24 cellular contexts compared by ENCODE assay signal in genomic region chr4:153116801-153117200, GRCh38.
A peak's percentile ranks its signal among the peaks of the same experiment; 100 is the strongest.
DNase-seq lines count a peak whose midpoint lies in the region; ATAC-seq and TF ChIP-seq lines count a peak whose summit lies in the region.
"Had no signal": no experiment of that assay in that cellular context is flagged by ENCODE, and none has a peak within 500 bp of the region (broad histone marks: within the 10 kb centered on the region; RNA-seq: fewer than 3 reads in every experiment).

No MANE protein-coding gene starts in this region.

- peak overlapping the region in 1 of 3 donors; percentile 98 for H3K27ac Mint-ChIP-seq in CD4-positive, CD25-positive, alpha-beta regulatory T cell
- no peak overlapping the region for H3K27ac Mint-ChIP-seq in WTC11
- H3K27ac Mint-ChIP-seq: nephron had no signal

- H3K4me3 Mint-ChIP-seq in CD4-positive, CD25-positive, alpha-beta regulatory T cell: peak overlapping the region in 2 of 4 donors; percentile 12 to 87
- no peak overlapping the region for H3K4me3 Mint-ChIP-seq in WTC11
- H3K4me3 Mint-ChIP-seq: nephron had no signal

- H3K36me3 ChIP-seq in CD4-positive, CD25-positive, alpha-beta regulatory T cell (ENCODE audit: control insufficient read depth, insufficient read depth, low read length): no peaks in the 10 kb centered on the region
- H3K36me3 ChIP-seq in GM23248 (ENCODE audit: low read depth) (no peaks in the 10 kb centered on the region), ascending aorta (no peaks in the 10 kb centered on the region), sigmoid colon (no peaks in the 10 kb centered on the region)
- H3K36me3 ChIP-seq: heart right ventricle, right lobe of liver, SJSA1, vagina, WERI-Rb-1 had no signal

- no peaks in the 10 kb centered on the region for H3K9me3 Mint-ChIP-seq in CD4-positive, CD25-positive, alpha-beta regulatory T cell
- no peaks in the 10 kb centered on the region for H3K9me3 Mint-ChIP-seq in WTC11
- H3K9me3 Mint-ChIP-seq: nephron had no signal

- no peaks in the 10 kb centered on the region for H4K20me1 ChIP-seq in GM23248 (ENCODE audit: insufficient read depth)

- intact Hi-C loops in ascending aorta (cut with DNase I) (no loop called here), sigmoid colon (cut with DNase I) (loop anchor here (10.0 kb wide), 1 partner anchor 332 kb away; no protein-coding TSS in a partner anchor)

- DNase-seq in CD4-positive, CD25-positive, alpha-beta regulatory T cell: no peak
- DNase-seq in GM23248: no peak
- no peak for DNase-seq in ascending aorta (ENCODE audit: low spot score in 2 of 2)
- DNase-seq in sigmoid colon: no peak
- no peak for DNase-seq in NCI-H2227 treated with DMSO at 0.1 percent for 48 hours (lab: John Stamatoyannopoulos, UW)
- no peak for DNase-seq in WTC11 (ENCODE audit: low spot score)
- DNase-seq: activated gamma-delta T cell, anterior cingulate cortex, caudate nucleus, DMS79 treated with DMSO at 0.1 percent for 48 hours, dorsolateral prefrontal cortex, heart right ventricle, Kasumi-1, NCI-H1092, NCI-H2029 treated with DMSO at 0.1 percent for 48 hours, NCI-H446, right lobe of liver, substantia nigra, WERI-Rb-1 had no signal

- CTCF ChIA-PET in WTC11 (lab: Charles Lee): interaction anchor here (2.0 kb wide), 1 partner anchor 33 kb away, joined by 13 read pairs; no protein-coding TSS in a partner anchor

- no peak for TF ChIP-seq EP300 in sigmoid colon (IDR thresholded peaks at IDR 0.05)

- H3K27me3 ChIP-seq in CD4-positive, CD25-positive, alpha-beta regulatory T cell (ENCODE audit: control insufficient read depth, insufficient read depth, low read length): no peaks in the 10 kb centered on the region
- no peaks in the 10 kb centered on the region for H3K27me3 ChIP-seq in GM23248 (replicated peaks; ENCODE audit: insufficient read depth)
- no peaks in the 10 kb centered on the region for H3K27me3 ChIP-seq in ascending aorta
- H3K27me3 ChIP-seq in sigmoid colon: no peaks in the 10 kb centered on the region
- H3K27me3 ChIP-seq: dorsolateral prefrontal cortex, right lobe of liver, SJSA1, vagina had no signal

- WGBS in GM23248 (ENCODE audit: low coverage in 1 of 2, low lambda C conversion rate in 2 of 2, missing lambda C conversion rate in 2 of 2), 2 experiments: 42 to 71% methylated on average over 1 of the region's 1 CpG
- WGBS in sigmoid colon, 2 donors: 85 to 89% methylated on average over 1 of the region's 1 CpG

- H3K9me2 ChIP-seq in GM23248 (ENCODE audit: insufficient read depth): no peaks in the 10 kb centered on the region

- POLR2A ChIA-PET in WTC11 (lab: Charles Lee): no interaction called here

- no peak for TF ChIP-seq CTCF in ascending aorta (IDR thresholded peaks at IDR 0.05)
- TF ChIP-seq CTCF in sigmoid colon (IDR thresholded peaks at IDR 0.05): no peak
- no peak for TF ChIP-seq CTCF in WTC11 (IDR thresholded peaks at IDR 0.05)

- in situ Hi-C loops in GM23248 (cut with MboI): no loop called here

- H3K4me3 ChIP-seq in CD4-positive, CD25-positive, alpha-beta regulatory T cell (ENCODE audit: low read depth, low read length): peak overlapping the region; percentile 63
- H3K4me3 ChIP-seq in GM23248 (no peak overlapping the region), ascending aorta (no peak overlapping the region), sigmoid colon (no peak overlapping the region)
- H3K4me3 ChIP-seq: right lobe of liver, SJSA1 had no signal

- no peaks in the 10 kb centered on the region for H3K9me3 ChIP-seq in CD4-positive, CD25-positive, alpha-beta regulatory T cell (ENCODE audit: control insufficient read depth in 2 of 2, low read length in 2 of 2)
- no peaks in the 10 kb centered on the region for H3K9me3 ChIP-seq in GM23248 (ENCODE audit: low read depth)
- H3K9me3 ChIP-seq in ascending aorta: no peaks in the 10 kb centered on the region
- H3K9me3 ChIP-seq in sigmoid colon: no peaks in the 10 kb centered on the region
- H3K9me3 ChIP-seq: heart right ventricle, right lobe of liver, SJSA1, vagina had no signal

- H3K79me2 ChIP-seq in GM23248 (ENCODE audit: insufficient read depth): no peaks in the 10 kb centered on the region

- peak overlapping the region; percentile 83 for H3K27ac ChIP-seq in CD4-positive, CD25-positive, alpha-beta regulatory T cell (ENCODE audit: insufficient read depth, low read length, poor library complexity, severe bottlenecking)
- H3K27ac ChIP-seq in GM23248 (no peak overlapping the region), ascending aorta (peak overlapping the region; percentile 88), sigmoid colon (peak overlapping the region; percentile 58 to 81 (median 74))
- H3K27ac ChIP-seq: dorsolateral prefrontal cortex, epithelial cell of prostate, right lobe of liver, SJSA1, WERI-Rb-1 had no signal

- H3K27me3 Mint-ChIP-seq in CD4-positive, CD25-positive, alpha-beta regulatory T cell: no peaks in the 10 kb centered on the region
- no peaks in the 10 kb centered on the region for H3K27me3 Mint-ChIP-seq in WTC11 (ENCODE audit: low read depth)

- peak overlapping the region; percentile 92 for H3K4me2 ChIP-seq in GM23248 (ENCODE audit: unreplicated experiment)

- ATAC-seq in CD4-positive, CD25-positive, alpha-beta regulatory T cell (ENCODE audit: low read depth in 2 of 2): no peak
- ATAC-seq in HG02852 (IDR thresholded peaks at IDR 0.05; ENCODE audit: unreplicated experiment) (no peak), WTC11 (no peak)

- peaks cover 41% of the 10 kb centered on the region for H3K4me1 ChIP-seq in CD4-positive, CD25-positive, alpha-beta regulatory T cell (ENCODE audit: control insufficient read depth, insufficient read depth, low read length, poor library complexity, severe bottlenecking)
- H3K4me1 ChIP-seq in GM23248 (ENCODE audit: insufficient read depth): peaks cover 20% of the 10 kb centered on the region
- peaks cover 10 to 14% of the 10 kb centered on the region in 2 donors for H3K4me1 ChIP-seq in ascending aorta
- peaks cover 0 to 25% (median 20%) of the 10 kb centered on the region in 4 donors for H3K4me1 ChIP-seq in sigmoid colon
- H3K4me1 ChIP-seq: right lobe of liver had no signal

- H3F3A ChIP-seq in GM23248 (ENCODE audit: insufficient read depth): peaks cover 19% of the 10 kb centered on the region; the same call in 1 of the 2 replicates

- peaks cover 0 to 21% (median 9%) of the 10 kb centered on the region in 4 donors for H3K4me1 Mint-ChIP-seq in CD4-positive, CD25-positive, alpha-beta regulatory T cell
- no peaks in the 10 kb centered on the region for H3K4me1 Mint-ChIP-seq in WTC11
- H3K4me1 Mint-ChIP-seq: nephron had no signal

- no peak for TF ChIP-seq POLR2A in sigmoid colon (IDR thresholded peaks at IDR 0.05)

- H2AFZ ChIP-seq in GM23248: no peak overlapping the region

- H3K36me3 Mint-ChIP-seq in CD4-positive, CD25-positive, alpha-beta regulatory T cell: no peaks in the 10 kb centered on the region
- H3K36me3 Mint-ChIP-seq in WTC11: no peaks in the 10 kb centered on the region

- H3K9ac ChIP-seq in GM23248: no peak overlapping the region

TF ChIP-seq in WTC11, 78 proteins besides CTCF, POLR2A, EP300 and RAD21:
- TF ChIP-seq MYBL2 (CRISPR knock-in tag; IDR thresholded peaks at IDR 0.05) (no peak), ATF1 (CRISPR knock-in tag; IDR thresholded peaks at IDR 0.05) (no peak), ZMAT4 (CRISPR knock-in tag; IDR thresholded peaks at IDR 0.05) (no peak), ZNF396 (CRISPR knock-in tag; IDR thresholded peaks at IDR 0.05; ENCODE audit: borderline replicate concordance) (no peak), E2F4 (CRISPR knock-in tag; IDR thresholded peaks at IDR 0.05; ENCODE audit: borderline replicate concordance, low read depth) (no peak), SMAD4 (CRISPR knock-in tag; IDR thresholded peaks at IDR 0.05) (no peak), KAT7 (CRISPR knock-in tag; IDR thresholded peaks at IDR 0.05; ENCODE audit: borderline replicate concordance) (no peak), RELA (CRISPR knock-in tag; IDR thresholded peaks at IDR 0.05; ENCODE audit: borderline replicate concordance) (no peak)
